ENCODE assay signal across 3 cellular contexts in the genomic region with DNA sequence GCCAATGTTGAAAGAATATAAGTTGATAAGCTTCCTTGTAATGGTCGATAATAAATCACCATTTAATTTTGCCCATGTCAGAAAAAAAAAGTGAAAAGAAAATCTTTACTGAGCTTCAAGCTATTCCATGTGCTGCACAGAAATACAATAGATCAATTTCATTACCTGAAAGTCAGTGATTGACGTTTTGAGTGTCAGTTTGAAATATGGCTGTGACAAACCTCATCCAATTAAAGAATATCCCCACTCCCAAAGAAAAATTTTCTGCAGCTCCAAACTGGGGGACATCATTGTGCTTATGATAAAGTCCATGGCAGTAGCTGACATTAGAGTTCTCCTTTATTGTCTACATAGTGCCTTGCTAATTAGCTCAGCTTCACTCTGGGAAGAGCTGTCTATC.
"Had no signal": no experiment of that assay in that cellular context is flagged by ENCODE, and none has a peak within 500 bp of the region (broad histone marks: within the 10 kb centered on the region; RNA-seq: fewer than 3 reads in every experiment).

No MANE protein-coding gene starts in this region.

- DNase-seq: GDM1, GF-D8 had no signal

- ATAC-seq: GM12878 had no signal

- H3K4me3 ChIP-seq: GM12878 had no signal
